33 cellular contexts compared by ENCODE assay signal in the genomic region with DNA sequence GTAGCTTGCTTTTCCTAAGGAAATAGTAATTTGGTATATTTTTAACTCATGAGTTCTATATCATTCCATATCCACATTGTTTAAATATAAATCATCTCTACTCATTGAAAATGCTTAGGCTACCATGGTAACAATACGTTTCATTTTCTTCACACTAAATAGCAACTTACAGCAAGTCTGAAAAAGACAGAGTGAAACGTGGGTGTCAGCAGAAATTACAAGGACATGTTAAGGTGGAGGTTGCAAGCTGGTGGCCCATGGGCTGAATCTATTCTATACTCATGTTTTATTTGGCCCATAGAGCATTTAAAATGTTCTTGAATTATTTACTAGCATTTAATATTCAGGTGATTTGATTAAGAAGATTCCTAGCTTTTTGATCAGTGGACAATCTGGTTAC.
"Had no signal": no experiment of that assay in that cellular context is flagged by ENCODE, and none has a peak within 500 bp of the region (broad histone marks: within the 10 kb centered on the region; RNA-seq: fewer than 3 reads in every experiment).

No MANE protein-coding gene starts in this region.

- H3K27me3 Mint-ChIP-seq: activated naive CD4-positive, alpha-beta T cell treated with anti-CD3 and anti-CD28 coated beads, Interleukin-2, amount 10 ng/mL, durations not matched to agents 7 days and 5 days had no signal

- H3K9me3 Mint-ChIP-seq: activated CD4-positive, alpha-beta memory T cell treated with anti-CD3 and anti-CD28 coated beads, Interleukin-2, amount 10 ng/mL, durations not matched to agents 7 days and 5 days; activated naive CD4-positive, alpha-beta T cell treated with anti-CD3 and anti-CD28 coated beads, Interleukin-2, amount 10 ng/mL, durations not matched to agents 7 days and 5 days; activated naive CD8-positive, alpha-beta T cell treated with anti-CD3 and anti-CD28 coated beads, Interleukin-2, amount 50 U/mL, for 24 hours had no signal

- H3K36me3 Mint-ChIP-seq: activated CD8-positive, alpha-beta memory T cell treated with anti-CD3 and anti-CD28 coated beads, Interleukin-2, amount 10 ng/mL, durations not matched to agents 7 days and 5 days; activated naive CD4-positive, alpha-beta T cell treated with anti-CD3 and anti-CD28 coated beads, Interleukin-2, amount 10 ng/mL, durations not matched to agents 7 days and 5 days; activated naive CD8-positive, alpha-beta T cell; T-cell had no signal

- H3K4me3 ChIP-seq: K562, Peyer's patch had no signal

- DNase-seq: activated CD4-positive, alpha-beta memory T cell treated with anti-CD3 and anti-CD28 coated beads, Interleukin-2, amount 10 ng/mL, durations not matched to agents 7 days and 5 days; activated CD4-positive, alpha-beta T cell treated with anti-CD3 and anti-CD28 coated beads for 1 hour; activated CD4-positive, alpha-beta T cell treated with anti-CD3 and anti-CD28 coated beads for 48 hours; activated CD4-positive, CD25-positive, alpha-beta regulatory T cell; activated CD8-positive, alpha-beta memory T cell treated with anti-CD3 and anti-CD28 coated beads for 24 hours; activated CD8-positive, alpha-beta memory T cell treated with anti-CD3 and anti-CD28 coated beads, Interleukin-2, amount 10 ng/mL, durations not matched to agents 7 days and 5 days; activated CD8-positive, alpha-beta memory T cell treated with anti-CD3 and anti-CD28 coated beads, Interleukin-2, amount 50 U/mL, for 48 hours; activated effector memory CD4-positive, alpha-beta T cell treated with Interleukin-2 at 50 U/mL for 16 hours; activated naive CD4-positive, alpha-beta T cell treated with anti-CD3 and anti-CD28 coated beads, Interleukin-2, amount 10 ng/mL, durations not matched to agents 7 days and 5 days; activated naive CD8-positive, alpha-beta T cell treated with anti-CD3 and anti-CD28 coated beads, Interleukin-2, amount 50 U/mL, for 24 hours; activated T-cell treated with anti-CD3 and anti-CD28 coated beads, Interleukin-2, amount 50 U/mL, for 48 hours; brain microvascular endothelial cell; Karpas-422; NCI-H1048; NCI-H1105 treated with DMSO at 0.1 percent for 48 hours; NCI-H1436; NCI-H1694 treated with DMSO at 0.1 percent for 48 hours; NCI-H2029; NCI-H345; NCI-H524 treated with DMSO at 0.1 percent for 48 hours; NK-92 treated with Interleukin-12 subunit alpha and Interleukin-12 subunit beta, amount 100 ng/mL, for 24 hours; PC-3; Peyer's patch; SIG-M5; T-cell; T-helper 17 cell; T-helper 9 cell; WERI-Rb-1 had no signal

- H3K27ac ChIP-seq: brain microvascular endothelial cell, Peyer's patch, RWPE1, WERI-Rb-1 had no signal

- H3K9me3 ChIP-seq: Peyer's patch had no signal

- H3K4me3 Mint-ChIP-seq: activated CD4-positive, alpha-beta memory T cell treated with anti-CD3 and anti-CD28 coated beads, Interleukin-2, amount 10 ng/mL, durations not matched to agents 7 days and 5 days; activated CD8-positive, alpha-beta memory T cell treated with anti-CD3 and anti-CD28 coated beads, Interleukin-2, amount 10 ng/mL, durations not matched to agents 7 days and 5 days; activated naive CD4-positive, alpha-beta T cell treated with anti-CD3 and anti-CD28 coated beads, Interleukin-2, amount 10 ng/mL, durations not matched to agents 7 days and 5 days; activated naive CD8-positive, alpha-beta T cell; activated naive CD8-positive, alpha-beta T cell treated with anti-CD3 and anti-CD28 coated beads, Interleukin-2, amount 50 U/mL, for 24 hours; T-cell; T-helper 17 cell had no signal

- H3K27ac Mint-ChIP-seq: activated CD4-positive, alpha-beta memory T cell treated with anti-CD3 and anti-CD28 coated beads, Interleukin-2, amount 10 ng/mL, durations not matched to agents 7 days and 5 days; activated CD8-positive, alpha-beta memory T cell treated with anti-CD3 and anti-CD28 coated beads, Interleukin-2, amount 10 ng/mL, durations not matched to agents 7 days and 5 days; activated naive CD4-positive, alpha-beta T cell treated with anti-CD3 and anti-CD28 coated beads, Interleukin-2, amount 10 ng/mL, durations not matched to agents 7 days and 5 days; activated naive CD8-positive, alpha-beta T cell; activated naive CD8-positive, alpha-beta T cell treated with anti-CD3 and anti-CD28 coated beads, Interleukin-2, amount 50 U/mL, for 24 hours; T-cell; T-helper 17 cell had no signal

- ATAC-seq: activated CD8-positive, alpha-beta memory T cell treated with anti-CD3 and anti-CD28 coated beads, Interleukin-2, amount 10 ng/mL, durations not matched to agents 7 days and 5 days; activated naive CD8-positive, alpha-beta T cell treated with anti-CD3 and anti-CD28 coated beads, Interleukin-2, amount 50 U/mL, for 24 hours; K562; PC-3; Right ventricle myocardium inferior; SK-N-SH treated with all-trans-retinoic acid at 6 μM for 48 hours; T-cell; T-helper 17 cell had no signal

- H3K36me3 ChIP-seq: brain microvascular endothelial cell, Peyer's patch, WERI-Rb-1 had no signal

- H3K27me3 ChIP-seq: brain microvascular endothelial cell, Peyer's patch had no signal

- H3K4me1 Mint-ChIP-seq: activated CD4-positive, alpha-beta memory T cell treated with anti-CD3 and anti-CD28 coated beads, Interleukin-2, amount 10 ng/mL, durations not matched to agents 7 days and 5 days; activated CD8-positive, alpha-beta memory T cell treated with anti-CD3 and anti-CD28 coated beads, Interleukin-2, amount 10 ng/mL, durations not matched to agents 7 days and 5 days; activated naive CD4-positive, alpha-beta T cell treated with anti-CD3 and anti-CD28 coated beads, Interleukin-2, amount 10 ng/mL, durations not matched to agents 7 days and 5 days; activated naive CD8-positive, alpha-beta T cell treated with anti-CD3 and anti-CD28 coated beads, Interleukin-2, amount 50 U/mL, for 24 hours; T-cell; T-helper 17 cell had no signal

- FAIRE-seq: K562 had no signal

- H3K4me1 ChIP-seq: Peyer's patch had no signal
